Comparison of ENCODE assay signal across 8 cellular contexts in genomic region chr6:26312501-26313390, GRCh38. TPM values are rescaled to one million over a fixed set of nuclear protein-coding genes. Genes with fewer than 3 reads are reported as not detected.
DNase-seq lines count a peak whose midpoint lies in the region; ATAC-seq, FAIRE-seq and TF ChIP-seq lines count a peak whose summit lies in the region.

No MANE protein-coding gene starts in this region.

- POLR2A ChIA-PET in activated CD4-positive, alpha-beta T cell treated with anti-CD3 and anti-CD28 coated beads for 36 hours (lab: Charles Lee), result interaction anchor here (0.6 to 1.4 kb wide), 3 partner anchors 9 to 130 kb away, joined by 3 to 6 read pairs (median 3); no protein-coding TSS in a partner anchor
- POLR2A ChIA-PET in HepG2 (lab: Yijun Ruan, JAX), result interaction anchor here (1.0 to 2.3 kb wide), 3 partner anchors 10 to 96 kb away, joined by 3 to 10 read pairs (median 7); a partner anchor contains a TSS

- H3K9ac ChIP-seq in ES-I3 (ENCODE audit: low read depth, low read length) (peak overlapping the region; percentile 84), HepG2 (ENCODE audit: insufficient read depth, low read depth, low read length) (peak overlapping the region; percentile 71)

- H3K27ac ChIP-seq in HepG2 (ENCODE audit: extremely low read length, insufficient read depth, low read length), result peak overlapping the region; percentile 55

- no peaks in the 10 kb centered on the region for H3K27me3 ChIP-seq in HepG2 (ENCODE audit: control insufficient read depth in 1 of 2, insufficient read depth in 2 of 2, low read length in 2 of 2)

- ATAC-seq in HG02970 (IDR thresholded peaks at IDR 0.05; ENCODE audit: low FRiP score, unreplicated experiment) (peak; percentile 31), HepG2 (peak; percentile 77), GM18873 (IDR thresholded peaks at IDR 0.05; ENCODE audit: low FRiP score, unreplicated experiment) (no peak)
- ATAC-seq in activated CD4-positive, alpha-beta T cell treated with anti-CD3 and anti-CD28 coated beads for 36 hours, result peak; percentile 69

- no peak for TF ChIP-seq POLR2A in HepG2 (IDR thresholded peaks at IDR 0.05; ENCODE audit: insufficient read depth in 1 of 2, low read depth in 2 of 2, low read length in 2 of 2)

- no peaks in the 10 kb centered on the region for H3K79me2 ChIP-seq in HepG2 (ENCODE audit: insufficient read depth, low read length)

- H3K36me3 ChIP-seq in ES-I3 (ENCODE audit: insufficient read depth, low read length) (no peaks in the 10 kb centered on the region), HepG2 (replicated peaks in 1 of 2; ENCODE audit: control insufficient read depth in 1 of 2, insufficient read depth in 2 of 2, low read length in 2 of 2) (no peaks in the 10 kb centered on the region)

- no peaks in the 10 kb centered on the region for H3K4me1 ChIP-seq in ES-I3 (ENCODE audit: insufficient read depth, low read length)
- H3K4me1 ChIP-seq in HepG2 (ENCODE audit: insufficient read depth, low read length), result peaks cover 72% of the 10 kb centered on the region

- BruUV-seq in HepG2 (replicated peaks; lab: Mats Ljungman, UMichigan), result no TSS peak

- CTCF ChIA-PET in activated CD4-positive, alpha-beta T cell treated with anti-CD3 and anti-CD28 coated beads for 36 hours (lab: Charles Lee), result no interaction called here
- CTCF ChIA-PET in HepG2 (lab: Yijun Ruan, JAX; ENCODE audit: low intra/inter-chr PET ratio, low total read pairs), result no interaction called here

- no peaks in the 10 kb centered on the region for H4K20me1 ChIP-seq in HepG2 (ENCODE audit: insufficient read depth, low read length)

- no peaks in the 10 kb centered on the region for H3K9me3 Mint-ChIP-seq in activated CD4-positive, alpha-beta T cell treated with anti-CD3 and anti-CD28 coated beads for 36 hours (ENCODE audit: low read depth)

- WGBS in HepG2 (ENCODE audit: low lambda C conversion rate), result 1% methylated on average over 34 of the region's 34 CpGs

- peaks cover 3% of the 10 kb centered on the region for H3K27me3 Mint-ChIP-seq in activated CD4-positive, alpha-beta T cell treated with anti-CD3 and anti-CD28 coated beads for 36 hours

- TF ChIP-seq CTCF in choroid plexus epithelial cell (conservative IDR thresholded peaks at IDR 0.05; ENCODE audit: low read depth, low read length) (no peak), HepG2 (CRISPR knock-in tag; IDR thresholded peaks at IDR 0.05) (no peak)

- peaks cover 6% of the 10 kb centered on the region for H3K36me3 Mint-ChIP-seq in activated CD4-positive, alpha-beta T cell treated with anti-CD3 and anti-CD28 coated beads for 36 hours (ENCODE audit: low read depth)

- in situ Hi-C loops in HepG2 (cut with HindIII; ENCODE audit: extremely low pct_ligation_motif_present, low pct_unique_long_range_greater_than_20kb), result loop anchor here (10.0 to 25.0 kb wide), 2 partner anchors 138 to 1200 kb away; no protein-coding TSS in a partner anchor

- H3K4me3 ChIP-seq in choroid plexus epithelial cell (ENCODE audit: low read depth, low read length), result peak overlapping the region; percentile 64
- H3K4me3 ChIP-seq in HepG2 (replicated peaks in 1 of 3; ENCODE audit: insufficient read depth in 1 of 3, low read depth in 2 of 3, low read length in 3 of 3), result peak overlapping the region; percentile 67 to 80 (median 67)

- H3K4me1 Mint-ChIP-seq in activated CD4-positive, alpha-beta T cell treated with anti-CD3 and anti-CD28 coated beads for 36 hours, result peaks cover 37% of the 10 kb centered on the region

- DNase-seq in NCI-H446 (lab: John Stamatoyannopoulos, UW) (peak; percentile 79 to 91), choroid plexus epithelial cell (ENCODE audit: low read depth) (peak; percentile 88), HepG2 (ENCODE audit: low spot score) (peak; percentile 92)
- DNase-seq in activated CD4-positive, alpha-beta T cell treated with anti-CD3 and anti-CD28 coated beads for 36 hours, result peak; percentile 89
- DNase-seq in stimulated activated CD4-positive, alpha-beta T cell treated with anti-CD3 and anti-CD28 coated beads, Interleukin-2, amount 100 ng/mL, for 4 hours (ENCODE audit: low read depth), result peak; percentile 81

- peak overlapping the region; percentile 90 for H3K27ac Mint-ChIP-seq in activated CD4-positive, alpha-beta T cell treated with anti-CD3 and anti-CD28 coated beads for 36 hours

- peak overlapping the region; percentile 96 for H3K4me2 ChIP-seq in HepG2 (ENCODE audit: low read depth, low read length)

- TF ChIP-seq EP300 in HepG2 (IDR thresholded peaks at IDR 0.05; ENCODE audit: low read depth in 2 of 2, low read length in 2 of 2) (peak in 1 of 2 experiments; percentile 68; a peak in 2 of 4 replicates), HepG2 (CRISPR knock-in tag; IDR thresholded peaks at IDR 0.05; ENCODE audit: borderline replicate concordance) (peak; percentile 60)

- TF ChIP-seq RAD21 in HepG2 (CRISPR knock-in tag; IDR thresholded peaks at IDR 0.05), result no peak

- FAIRE-seq in HepG2 (lab: Jason Lieb, UNC), result no peak

- H3K4me3 Mint-ChIP-seq in activated CD4-positive, alpha-beta T cell treated with anti-CD3 and anti-CD28 coated beads for 36 hours, result peak overlapping the region; percentile 88

- intact Hi-C loops in activated CD4-positive, alpha-beta T cell treated with anti-CD3 and anti-CD28 coated beads for 36 hours (cut with DNase I, micrococcal nuclease), result loop anchor here (1.0 to 5.0 kb wide), 6 partner anchors 10 to 242 kb away; a partner anchor contains a TSS
- intact Hi-C loops in HepG2 (cut with micrococcal nuclease; ENCODE audit: unreplicated experiment), result loop anchor here (1.0 to 10.0 kb wide), 4 partner anchors 10 to 248 kb away; a partner anchor contains a TSS

- peak overlapping the region; percentile 92 for H2AFZ ChIP-seq in HepG2 (ENCODE audit: low read length)

- H3K9me3 ChIP-seq in ES-I3 (ENCODE audit: control insufficient read depth, insufficient read depth, low read length) (no peaks in the 10 kb centered on the region), HepG2 (ENCODE audit: low read length) (no peaks in the 10 kb centered on the region)

TF ChIP-seq in HepG2, 621 proteins besides CTCF, POLR2A, EP300 and RAD21 (continues in another document):
- TF ChIP-seq DPF2 (CRISPR knock-in tag; IDR thresholded peaks at IDR 0.05; ENCODE audit: borderline replicate concordance, low read depth), result no peak
- 0 out of 2 replicates have a peak, but pooled peaks have one; percentile 31 for TF ChIP-seq HHEX (CRISPR knock-in tag; IDR thresholded peaks at IDR 0.05)
- peak; percentile 75 for TF ChIP-seq ATF2 (CRISPR knock-in tag; IDR thresholded peaks at IDR 0.05)
- TF ChIP-seq ZBTB39 (CRISPR knock-in tag; IDR thresholded peaks at IDR 0.05), result no peak
- peak; percentile 66; the same call in 1 of the 2 replicates for TF ChIP-seq TARDBP (CRISPR knock-in tag; IDR thresholded peaks at IDR 0.05)
- peak; percentile 89 for TF ChIP-seq ZNF761 (CRISPR knock-in tag; conservative IDR thresholded peaks at IDR 0.05)
- no peak for TF ChIP-seq ARNT (IDR thresholded peaks at IDR 0.05)

RNA-seq across cellular contexts. Expression of gene BTN3A2, which starts 52.3 kb away (rescaled TPM):
- total RNA-seq in activated CD4-positive, alpha-beta T cell treated with anti-CD3 and anti-CD28 coated beads for 36 hours, result 10 to 100 TPM; 62.5 to 62.8 TPM
- total RNA-seq in HepG2 (2016; rRNA removed; fragmentation: Illumina TruSeq; extraction: Trizol), result 18.9 and 21.3 TPM in 2 replicates
- total RNA-seq in HepG2 (2016; cell fraction: cytosol; rRNA removed; fragmentation: Illumina TruSeq; extraction: Trizol; ENCODE audit: low read depth), result 3.4 and 4.3 TPM in 2 replicates
- total RNA-seq in HepG2 (2016; cell fraction: insoluble cytoplasmic fraction; rRNA removed; fragmentation: Illumina TruSeq; extraction: Trizol), result 17.8 and 20.4 TPM in 2 replicates
- total RNA-seq in HepG2 (2016; cell fraction: membrane; rRNA removed; fragmentation: Illumina TruSeq; extraction: Trizol), result 13.3 and 13.9 TPM in 2 replicates
- total RNA-seq in HepG2 (2016; cell fraction: nucleus; rRNA removed; fragmentation: Illumina TruSeq; extraction: Trizol), result 16.6 and 20.6 TPM in 2 replicates
- 36.2 and 36.3 TPM in 2 replicates for polyA plus RNA-seq in HepG2 (2011; rRNA removed)
- polyA plus RNA-seq in HepG2 (2011; cell fraction: cytosol; rRNA removed), result 28.2 and 31.2 TPM in 2 replicates
- polyA plus RNA-seq in HepG2 (2011; cell fraction: nucleus; rRNA removed), result 36.5 and 54.5 TPM in 2 replicates
- 22.7 and 24.1 TPM in 2 replicates for polyA plus RNA-seq in HepG2 (2012)
- polyA plus RNA-seq in HepG2 (2016; cell fraction: cytosol; fragmentation: Illumina TruSeq; extraction: Trizol; ENCODE audit: low read depth), result 3.2 and 3.3 TPM in 2 replicates
- polyA plus RNA-seq in HepG2 (2016; cell fraction: insoluble cytoplasmic fraction; fragmentation: Illumina TruSeq; extraction: Trizol; ENCODE audit: low read depth), result 14.2 and 14.4 TPM in 2 replicates
- 8.3 and 9.3 TPM in 2 replicates for polyA plus RNA-seq in HepG2 (2016; cell fraction: membrane; fragmentation: Illumina TruSeq; extraction: Trizol; ENCODE audit: low read depth)
- polyA plus RNA-seq in HepG2 (2016; cell fraction: nucleus; fragmentation: Illumina TruSeq; extraction: Trizol; ENCODE audit: insufficient read depth, low read depth), result 33.8 and 37.9 TPM in 2 replicates
- polyA minus RNA-seq in HepG2 (2011; rRNA and poly(A)+ RNA removed; ENCODE audit: low replicate concordance), result 35.9 and 51.8 TPM in 2 replicates
- 12.0 and 17.2 TPM in 2 replicates for polyA minus RNA-seq in HepG2 (2011; cell fraction: cytosol; rRNA and poly(A)+ RNA removed)
- 21.9 and 35.8 TPM in 2 replicates for polyA minus RNA-seq in HepG2 (2011; cell fraction: nucleus; rRNA and poly(A)+ RNA removed)
